13 cellular contexts compared by ENCODE assay signal in genomic region chr1:178011864-178012476, GRCh38. TPM values are rescaled to one million over a fixed set of nuclear protein-coding genes. Genes with fewer than 3 reads are reported as not detected.
DNase-seq lines count a peak whose midpoint lies in the region; ATAC-seq, FAIRE-seq and TF ChIP-seq lines count a peak whose summit lies in the region.
"Had no signal": no experiment of that assay in that cellular context is flagged by ENCODE, and none has a peak within 500 bp of the region (broad histone marks: within the 10 kb centered on the region; RNA-seq: fewer than 3 reads in every experiment).

No MANE protein-coding gene starts in this region.

- POLR2A ChIA-PET in A549 (lab: Yijun Ruan, JAX) (no interaction called here), HCT116 (lab: Charles Lee) (no interaction called here)

- no peak for TF ChIP-seq RAD21 in A549 (conservative IDR thresholded peaks at IDR 0.05 in 1 of 2, IDR thresholded peaks at IDR 0.05 in 1 of 2)
- no peak for TF ChIP-seq RAD21 in HCT116 (IDR thresholded peaks at IDR 0.05; ENCODE audit: low read depth)

- H3K9me3 ChIP-seq in A549 (0 out of 3 replicates have a peak, but pooled peaks cover 5% of the 10 kb centered on the region), HCT116 (ENCODE audit: control insufficient read depth in 1 of 2, insufficient read depth in 1 of 2, low read depth in 1 of 2, low read length in 2 of 2) (no peaks in the 10 kb centered on the region), astrocyte (ENCODE audit: insufficient read depth, low read depth, low read length) (no peaks in the 10 kb centered on the region), gastrocnemius medialis (no peaks in the 10 kb centered on the region)
- H3K9me3 ChIP-seq: BLaER1, Caco-2 had no signal

- H3K36me3 Mint-ChIP-seq in astrocyte (ENCODE audit: low read depth, unreplicated experiment): no peaks in the 10 kb centered on the region
- H3K36me3 Mint-ChIP-seq: CD8-positive, alpha-beta memory T cell had no signal

- RAD21 ChIA-PET in HCT116 (lab: Charles Lee; ENCODE audit: low non-redundant PET in 1 of 2, low total read pairs in 2 of 2, uncharacterized antibody in 2 of 2, unreplicated experiment in 2 of 2): no interaction called here

- no peaks in the 10 kb centered on the region for H3K79me2 ChIP-seq in HCT116 (ENCODE audit: insufficient read depth, low read length)
- no peaks in the 10 kb centered on the region for H3K79me2 ChIP-seq in astrocyte (ENCODE audit: insufficient read depth, low read length)

- TF ChIP-seq CTCF in A549 (IDR thresholded peaks at IDR 0.05) (no peak), HCT116 (IDR thresholded peaks at IDR 0.05 in 2 of 3, conservative IDR thresholded peaks at IDR 0.05 in 1 of 3; ENCODE audit: borderline replicate concordance in 1 of 3, insufficient read depth in 1 of 3, low read depth in 2 of 3, low read length in 2 of 3) (no peak), astrocyte (IDR thresholded peaks at IDR 0.05; ENCODE audit: insufficient read depth, low read depth, low read length) (no peak), gastrocnemius medialis (IDR thresholded peaks at IDR 0.05 in 4 of 5, conservative IDR thresholded peaks at IDR 0.05 in 1 of 5) (no peak)

- H4K20me1 ChIP-seq in HCT116 (ENCODE audit: insufficient read depth) (no peaks in the 10 kb centered on the region), astrocyte (ENCODE audit: insufficient read depth, low read length) (no peaks in the 10 kb centered on the region)
- H4K20me1 ChIP-seq: BLaER1 had no signal

- no peak overlapping the region for H3K4me3 ChIP-seq in A549
- H3K4me3 ChIP-seq in HCT116 (replicated peaks in 1 of 2; ENCODE audit: low read depth in 1 of 2, low read length in 2 of 2): no peak overlapping the region
- H3K4me3 ChIP-seq in astrocyte (ENCODE audit: insufficient read depth, low read depth, low read length): no peak overlapping the region
- no peak overlapping the region for H3K4me3 ChIP-seq in gastrocnemius medialis
- H3K4me3 ChIP-seq: BLaER1, GM23248 had no signal

- WGBS in A549 (ENCODE audit: missing lambda C conversion rate): 77% methylated on average over 2 of the region's 2 CpGs

- H3K9me3 Mint-ChIP-seq in astrocyte (ENCODE audit: unreplicated experiment): no peaks in the 10 kb centered on the region

- H3K4me2 ChIP-seq in A549 (peak overlapping the region; percentile 45), HCT116 (ENCODE audit: low read length) (peak overlapping the region; percentile 34), astrocyte (ENCODE audit: low read length) (peak overlapping the region; percentile 44)
- H3K4me2 ChIP-seq: BLaER1 had no signal

- peaks cover 15% of the 10 kb centered on the region for H3K4me1 ChIP-seq in A549
- H3K4me1 ChIP-seq in HCT116 (ENCODE audit: control insufficient read depth in 1 of 2, insufficient read depth in 2 of 2, low read length in 2 of 2): peaks cover 2 to 17% of the 10 kb centered on the region in 2 experiments; a peak in 3 of 4 replicates
- peaks cover 16% of the 10 kb centered on the region for H3K4me1 ChIP-seq in astrocyte (ENCODE audit: insufficient read depth, low read length)
- peaks cover 13 to 22% of the 10 kb centered on the region in 2 donors for H3K4me1 ChIP-seq in gastrocnemius medialis
- H3K4me1 ChIP-seq: BLaER1, Caco-2 had no signal

- BruUV-seq in HCT116 (replicated peaks; lab: Mats Ljungman, UMichigan): no TSS peak

- H3K27ac ChIP-seq in A549: no peak overlapping the region
- no peak overlapping the region for H3K27ac ChIP-seq in HCT116 (ENCODE audit: low read depth, low read length)
- no peak overlapping the region for H3K27ac ChIP-seq in astrocyte (ENCODE audit: low read depth, low read length)
- H3K27ac ChIP-seq in gastrocnemius medialis: peak overlapping the region; percentile 65 to 84 (median 78)
- H3K27ac ChIP-seq: BLaER1, GM23248 had no signal

- H3K27me3 ChIP-seq in HCT116 (ENCODE audit: insufficient read depth, low read length): no peaks in the 10 kb centered on the region
- H3K27me3 ChIP-seq in astrocyte (ENCODE audit: insufficient read depth, low read length): no peaks in the 10 kb centered on the region
- H3K27me3 ChIP-seq in gastrocnemius medialis: no peaks in the 10 kb centered on the region
- H3K27me3 ChIP-seq: BLaER1 had no signal

- no peaks in the 10 kb centered on the region for H3K9me2 ChIP-seq in HCT116 (ENCODE audit: insufficient read depth)

- TF ChIP-seq POLR2A in A549 (IDR thresholded peaks at IDR 0.05; ENCODE audit: low read length) (no peak), HCT116 (IDR thresholded peaks at IDR 0.05; ENCODE audit: borderline replicate concordance, extremely low read depth, insufficient read depth, insufficient read length) (no peak), gastrocnemius medialis (IDR thresholded peaks at IDR 0.05) (no peak), erythroblast (IDR thresholded peaks at IDR 0.05; ENCODE audit: low read length) (no peak)

- in situ Hi-C loops in gastrocnemius medialis (cut with MboI; ENCODE audit: low sequenced_read_pairs in 4 of 4): no loop called here

- H3K27me3 Mint-ChIP-seq in astrocyte (ENCODE audit: low read depth, unreplicated experiment): no peaks in the 10 kb centered on the region
- H3K27me3 Mint-ChIP-seq: CD8-positive, alpha-beta memory T cell had no signal

- peak overlapping the region; percentile 56 for H3K27ac Mint-ChIP-seq in astrocyte (ENCODE audit: unreplicated experiment)

- H3K9ac ChIP-seq in HCT116 (ENCODE audit: low read length): no peak overlapping the region
- no peak overlapping the region for H3K9ac ChIP-seq in astrocyte (ENCODE audit: low read length)
- H3K9ac ChIP-seq: BLaER1, GM23248 had no signal

- ATAC-seq in A549 (peak; percentile 51 to 56; a peak in 3 of 6 replicates), HCT116 (peak; percentile 14; the same call in 1 of the 2 replicates), gastrocnemius medialis (peak; percentile 57 to 76), Right ventricle myocardium superior (ENCODE audit: poor library complexity) (no peak), GM19351 (IDR thresholded peaks at IDR 0.05; ENCODE audit: unreplicated experiment) (no peak)

- H3K36me3 ChIP-seq in HCT116 (ENCODE audit: control insufficient read depth in 1 of 2, insufficient read depth in 2 of 2, low read length in 2 of 2): no peaks in the 10 kb centered on the region
- no peaks in the 10 kb centered on the region for H3K36me3 ChIP-seq in astrocyte (ENCODE audit: insufficient read depth, low read length)
- H3K36me3 ChIP-seq in gastrocnemius medialis: peaks cover 0 to 3% of the 10 kb centered on the region in 2 donors
- H3K36me3 ChIP-seq: BLaER1 had no signal

- intact Hi-C loops in HCT116 (cut with micrococcal nuclease) (no loop called here), gastrocnemius medialis (cut with DNase I; ENCODE audit: low total_unique reads) (loop anchor here (2.0 to 10.0 kb wide), 4 partner anchors 15 to 735 kb away; no protein-coding TSS in a partner anchor), Right ventricle myocardium superior (cut with DNase I) (no loop called here)

- no peak overlapping the region for H3K4me3 Mint-ChIP-seq in astrocyte (ENCODE audit: unreplicated experiment)
- H3K4me3 Mint-ChIP-seq: CD8-positive, alpha-beta memory T cell had no signal

- no peak for DNase-seq in A549 (ENCODE audit: low read depth in 1 of 2, low spot score in 1 of 2)
- no peak for DNase-seq in HCT116 (ENCODE audit: low read depth, low spot score)
- no peak for DNase-seq in astrocyte (ENCODE audit: low read depth)
- no peak for DNase-seq in gastrocnemius medialis
- DNase-seq in Right ventricle myocardium superior: no peak
- no peak for DNase-seq in erythroblast (lab: John Stamatoyannopoulos, UW)
- no peak for DNase-seq in T-helper 2 cell
- DNase-seq: AML-193; Caco-2; CD8-positive, alpha-beta memory T cell had no signal

- FAIRE-seq in A549 (lab: Jason Lieb, UNC) (no peak), astrocyte (lab: Jason Lieb, UNC) (no peak)

- CTCF ChIA-PET in A549 (lab: Yijun Ruan, JAX) (interaction anchor here (0.6 to 1.5 kb wide), 4 partner anchors 15 to 64 kb away, joined by 3 to 6 read pairs (median 4); no protein-coding TSS in a partner anchor), HCT116 (lab: Charles Lee) (interaction anchor here (1.1 kb wide), 1 partner anchor 20 kb away, joined by 5 read pairs; no protein-coding TSS in a partner anchor)

- TF ChIP-seq EP300 in A549 (IDR thresholded peaks at IDR 0.05): no peak

- H2AFZ ChIP-seq in HCT116 (ENCODE audit: low read depth, low read length, poor library complexity, severe bottlenecking) (no peak overlapping the region), astrocyte (ENCODE audit: low read depth, low read length) (no peak overlapping the region)
- H2AFZ ChIP-seq: GM23248 had no signal

- peaks cover 14% of the 10 kb centered on the region for H3K4me1 Mint-ChIP-seq in astrocyte (ENCODE audit: low read depth, unreplicated experiment)
- H3K4me1 Mint-ChIP-seq: CD8-positive, alpha-beta memory T cell had no signal

TF ChIP-seq in A549, 52 proteins besides CTCF, POLR2A, EP300 and RAD21 (continues in another document):
- TF ChIP-seq CBX2 (IDR thresholded peaks at IDR 0.05; ENCODE audit: borderline replicate concordance, low read depth) (no peak), JUN (IDR thresholded peaks at IDR 0.05) (no peak), HOXB5 (CRISPR knock-in tag; IDR thresholded peaks at IDR 0.05) (no peak), TP53 (CRISPR knock-in tag; IDR thresholded peaks at IDR 0.05) (no peak), RNF2 (IDR thresholded peaks at IDR 0.05; ENCODE audit: borderline replicate concordance, low read depth) (no peak)

TF ChIP-seq in HCT116, 20 proteins besides CTCF, POLR2A, EP300 and RAD21:
- TF ChIP-seq FOSL1 (IDR thresholded peaks at IDR 0.05; ENCODE audit: low read depth) (no peak), YY1 (IDR thresholded peaks at IDR 0.05; ENCODE audit: extremely low read depth, insufficient replicate concordance, low read depth, low read length) (no peak), MAX (IDR thresholded peaks at IDR 0.05) (no peak)
TF ChIP-seq in HCT116: peak in this region for 0.

RNA-seq across cellular contexts. Expression of gene SEC16B, which starts 42.1 kb away (rescaled TPM):
- polyA plus RNA-seq in A549 (2011; rRNA removed) (2.6 and 3.0 TPM in 2 replicates), A549 (2017; fragmentation: RNase III; extraction: RNeasy Plus Mini Kit Qiagen cat#74134 plus additional on column Dnase treatment) (1.2 to 1.6 TPM (median 1.3 TPM) in 3 replicates)
- polyA plus RNA-seq in A549 (2012; cell fraction: cytosol; rRNA removed): 0.70 and 0.78 TPM in 2 replicates
- polyA plus RNA-seq in A549 (2012; cell fraction: nucleus; rRNA removed): 2.5 and 2.7 TPM in 2 replicates
- 0.39 and 2.6 TPM in 2 replicates for polyA minus RNA-seq in A549 (2011; rRNA and poly(A)+ RNA removed)
- total RNA-seq in HCT116 (2021; ENCODE audit: unreplicated experiment) (1.2 TPM), astrocyte (3.0 and 4.2 TPM in 2 replicates), gastrocnemius medialis (1 to 10 TPM in 3 of 4 donors, under 1 TPM in 1; 0.47 to 2.3 (median 1.3) TPM), Right ventricle myocardium superior (1.3 TPM)
- 0.80 and 1.2 TPM in 2 replicates for polyA plus RNA-seq in HCT116 (2012)
- total RNA-seq: CD8-positive, alpha-beta memory T cell had no signal
- polyA plus RNA-seq: CD8-positive, alpha-beta memory T cell had no signal

Comparison
In these comparisons a context has a peak if more than half of its experiments do, and no peak if none do; other contexts are left out.
1. ATAC-seq: peak in A549 (2 of 2), HCT116 (single experiment) and gastrocnemius medialis (2 of 2); none in Right ventricle myocardium superior (single experiment) and GM19351 (single experiment).
2. H3K27ac ChIP-seq: peak in gastrocnemius medialis (4 of 4); none in A549 (0 of 2), HCT116 (single experiment) and astrocyte (single experiment).
3. Peak in every context shown above with its lines, with median percentiles within 50 percentile points of each other: H3K4me2 ChIP-seq.